ENCODE assay signal across 3 cellular contexts in the genomic region with DNA sequence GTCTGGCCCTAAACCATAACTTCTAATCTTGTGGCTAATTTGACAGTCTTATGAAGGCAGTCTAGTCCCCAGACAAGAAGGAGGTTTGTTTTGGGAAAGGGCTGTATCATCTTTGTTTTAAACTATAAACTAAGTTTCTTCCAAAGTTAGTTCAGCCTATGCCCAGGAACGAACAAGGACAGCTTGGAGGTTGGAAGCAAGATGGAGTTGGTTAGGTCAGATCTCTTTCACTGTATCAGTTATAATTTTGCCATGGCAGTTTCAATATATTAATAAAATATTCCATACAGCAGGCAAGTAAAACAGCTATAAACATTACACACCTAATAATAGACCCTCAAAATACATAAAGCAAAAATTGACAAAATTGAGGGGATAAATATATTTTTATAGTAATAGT.
A peak's percentile ranks its signal among the peaks of the same experiment; 100 is the strongest.
TF ChIP-seq lines count a peak whose summit lies in the region.

No MANE protein-coding gene starts in this region.

TF ChIP-seq in GM23338, 12 proteins besides CTCF, POLR2A, EP300 and RAD21 (continues in another document):
- no peak for TF ChIP-seq REST (IDR thresholded peaks at IDR 0.05; ENCODE audit: unreplicated experiment)
- no peak for TF ChIP-seq ZNF331 (CRISPR knock-in tag; IDR thresholded peaks at IDR 0.05; ENCODE audit: low read depth)
- TF ChIP-seq ETS1 (IDR thresholded peaks at IDR 0.05), result no peak

TF ChIP-seq in K562, 482 proteins besides CTCF, POLR2A, EP300 and RAD21:
- TF ChIP-seq ZNF431 (CRISPR knock-in tag; IDR thresholded peaks at IDR 0.05) (no peak), TSC22D4 (tag; IDR thresholded peaks at IDR 0.05) (no peak), LCOR (CRISPR knock-in tag; IDR thresholded peaks at IDR 0.05) (no peak), ZBED1 (IDR thresholded peaks at IDR 0.05) (no peak), PTTG1 (tag; IDR thresholded peaks at IDR 0.05; ENCODE audit: low read depth) (peak; percentile 65), ZBTB8A (IDR thresholded peaks at IDR 0.05; ENCODE audit: partially characterized antibody) (no peak), SMARCC2 (IDR thresholded peaks at IDR 0.05; ENCODE audit: low read depth) (no peak), HSF4 (CRISPR knock-in tag; IDR thresholded peaks at IDR 0.05; ENCODE audit: borderline replicate concordance) (no peak), DMBX1 (CRISPR knock-in tag; IDR thresholded peaks at IDR 0.05; ENCODE audit: borderline replicate concordance) (peak; percentile 84), ZNF740 (CRISPR knock-in tag; IDR thresholded peaks at IDR 0.05) (no peak), ZNF740 (tag; IDR thresholded peaks at IDR 0.05) (peak in 1 of 2 experiments; percentile 53; a peak in 1 of 4 replicates), NR4A1 (CRISPR knock-in tag; IDR thresholded peaks at IDR 0.05) (no peak), NR4A1 (tag; IDR thresholded peaks at IDR 0.05) (peak; percentile 73; the same call in 1 of the 2 replicates)
- TF ChIP-seq, protein P1, sequence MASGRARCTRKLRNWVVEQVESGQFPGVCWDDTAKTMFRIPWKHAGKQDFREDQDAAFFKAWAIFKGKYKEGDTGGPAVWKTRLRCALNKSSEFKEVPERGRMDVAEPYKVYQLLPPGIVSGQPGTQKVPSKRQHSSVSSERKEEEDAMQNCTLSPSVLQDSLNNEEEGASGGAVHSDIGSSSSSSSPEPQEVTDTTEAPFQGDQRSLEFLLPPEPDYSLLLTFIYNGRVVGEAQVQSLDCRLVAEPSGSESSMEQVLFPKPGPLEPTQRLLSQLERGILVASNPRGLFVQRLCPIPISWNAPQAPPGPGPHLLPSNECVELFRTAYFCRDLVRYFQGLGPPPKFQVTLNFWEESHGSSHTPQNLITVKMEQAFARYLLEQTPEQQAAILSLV (tag; IDR thresholded peaks at IDR 0.05), result 0 out of 2 replicates have a peak, but pooled peaks have one; percentile 35

TF ChIP-seq in H1, 55 proteins besides CTCF, POLR2A, EP300 and RAD21:
- TF ChIP-seq HDAC2 (IDR thresholded peaks at IDR 0.05; ENCODE audit: borderline replicate concordance in 1 of 2, low read depth in 2 of 2, low read length in 2 of 2), result no peak
- no peak for TF ChIP-seq SRF (IDR thresholded peaks at IDR 0.05; ENCODE audit: low read depth, low read length)
- no peak for TF ChIP-seq SIX5 (IDR thresholded peaks at IDR 0.05; ENCODE audit: low read depth, low read length)
- no peak for TF ChIP-seq ZNF274 (IDR thresholded peaks at IDR 0.05; ENCODE audit: borderline replicate concordance, extremely low read depth, low read length)
- no peak for TF ChIP-seq NANOG (IDR thresholded peaks at IDR 0.05; ENCODE audit: insufficient read depth, low read depth, low read length, poor library complexity, severe bottlenecking)
- TF ChIP-seq FOSL1 (IDR thresholded peaks at IDR 0.05; ENCODE audit: insufficient read depth, low read depth, low read length), result no peak
- TF ChIP-seq POLR2AphosphoS5 (IDR thresholded peaks at IDR 0.05; ENCODE audit: low read depth, low read length), result no peak
- no peak for TF ChIP-seq JUN (IDR thresholded peaks at IDR 0.05; ENCODE audit: low read depth, low read length)
- no peak for TF ChIP-seq RXRA (IDR thresholded peaks at IDR 0.05; ENCODE audit: insufficient read depth, low read depth, low read length)
- no peak for TF ChIP-seq GABPA (IDR thresholded peaks at IDR 0.05; ENCODE audit: borderline replicate concordance, insufficient read depth, low read length)
- no peak for TF ChIP-seq POU5F1 (IDR thresholded peaks at IDR 0.05; ENCODE audit: low read depth, low read length)
- TF ChIP-seq CHD1 (IDR thresholded peaks at IDR 0.05; ENCODE audit: low read depth, low read length), result no peak
- no peak for TF ChIP-seq BACH1 (IDR thresholded peaks at IDR 0.05; ENCODE audit: low read length)
- TF ChIP-seq HDAC6 (IDR thresholded peaks at IDR 0.05; ENCODE audit: low read depth, low read length), result no peak
- TF ChIP-seq SAP30 (IDR thresholded peaks at IDR 0.05; ENCODE audit: insufficient read depth, insufficient replicate concordance, low read length), result no peak
- TF ChIP-seq RNF2 (IDR thresholded peaks at IDR 0.05; ENCODE audit: borderline replicate concordance, low read depth, low read length, missing control alignments, poor library complexity, severe bottlenecking), result no peak
- no peak for TF ChIP-seq JUND (IDR thresholded peaks at IDR 0.05; ENCODE audit: low read length)
